Comparison of ENCODE assay signal across 15 cellular contexts in genomic region chr9:6194934-6195333, GRCh38. TPM values are rescaled to one million over a fixed set of nuclear protein-coding genes. Genes with fewer than 3 reads are reported as not detected.
A peak's percentile ranks its signal among the peaks of the same experiment; 100 is the strongest.
DNase-seq lines count a peak whose midpoint lies in the region; ATAC-seq and TF ChIP-seq lines count a peak whose summit lies in the region.
"Had no signal": no experiment of that assay in that cellular context is flagged by ENCODE, and none has a peak within 500 bp of the region (broad histone marks: within the 10 kb centered on the region; RNA-seq: fewer than 3 reads in every experiment).

No MANE protein-coding gene starts in this region.

- H3K27ac ChIP-seq in Panc1 (ENCODE audit: low read length) = no peak overlapping the region
- H3K27ac ChIP-seq: thyroid gland had no signal

- CTCF ChIA-PET in BJ (lab: Yijun Ruan, JAX) (interaction anchor here (0.8 to 2.5 kb wide), 5 partner anchors 11 to 123 kb away, joined by 3 to 9 read pairs (median 4); no protein-coding TSS in a partner anchor), Panc1 (lab: Charles Lee) (no interaction called here)

- TF ChIP-seq CTCF in BJ (IDR thresholded peaks at IDR 0.05; ENCODE audit: insufficient read depth, low read depth, low read length) = peak; percentile 25; the same call in 1 of the 2 replicates
- TF ChIP-seq CTCF in GM12874 (IDR thresholded peaks at IDR 0.05; ENCODE audit: insufficient read depth, low read depth, low read length) = peak; percentile 55
- 0 out of 2 replicates have a peak, but pooled peaks have one; percentile 7 for TF ChIP-seq CTCF in Panc1 (IDR thresholded peaks at IDR 0.05)
- peak; percentile 21 for TF ChIP-seq CTCF in foreskin fibroblast (IDR thresholded peaks at IDR 0.05; ENCODE audit: low read depth, low read length)

- DNase-seq in BJ (ENCODE audit: low read depth) = no peak
- no peak for DNase-seq in Panc1 (ENCODE audit: low read depth, low spot score)
- no peak for DNase-seq in foreskin fibroblast
- DNase-seq in GM03348 (ENCODE audit: low spot score) = no peak
- no peak for DNase-seq in NCI-H1105 (lab: John Stamatoyannopoulos, UW)
- no peak for DNase-seq in activated CD8-positive, alpha-beta memory T cell treated with anti-CD3 and anti-CD28 coated beads, Interleukin-2, amount 50 U/mL, for 4 hours
- no peak for DNase-seq in NCI-H1417 (lab: John Stamatoyannopoulos, UW)
- DNase-seq: activated CD4-positive, alpha-beta T cell treated with anti-CD3 and anti-CD28 coated beads for 1 hour; HCEC 1CT; hippocampal formation; NCI-H146; SW 1271 had no signal

- POLR2A ChIA-PET in BJ (lab: Charles Lee) = no interaction called here
- POLR2A ChIA-PET in Panc1 (lab: Charles Lee) = no interaction called here

- BruUV-seq in Panc1 (replicated peaks; lab: Mats Ljungman, UMichigan) = no TSS peak

- H3K4me1 ChIP-seq in Panc1 (ENCODE audit: control insufficient read depth, insufficient read depth, low read length) = no peaks in the 10 kb centered on the region

- H3K9me3 ChIP-seq in Panc1 (ENCODE audit: control insufficient read depth, insufficient read depth, low read depth, low read length) = no peaks in the 10 kb centered on the region
- H3K9me3 ChIP-seq: thyroid gland had no signal

- H3K4me3 ChIP-seq in BJ (ENCODE audit: low read depth, low read length) (no peak overlapping the region), Panc1 (ENCODE audit: low read depth in 2 of 2, low read length in 2 of 2) (no peak overlapping the region), foreskin fibroblast (ENCODE audit: low read depth in 1 of 2, low read length in 2 of 2) (no peak overlapping the region)
- H3K4me3 ChIP-seq: lung, thyroid gland had no signal

- in situ Hi-C loops in Panc1 (cut with HindIII; ENCODE audit: low pct_unique_long_range_greater_than_20kb, low sequenced_read_pairs) = no loop called here

- no peak for ATAC-seq in Panc1

- intact Hi-C loops in Panc1 (cut with micrococcal nuclease; ENCODE audit: unreplicated experiment) = no loop called here

- H3K27me3 ChIP-seq in BJ (ENCODE audit: control insufficient read depth, insufficient read depth, low read length) (no peaks in the 10 kb centered on the region), Panc1 (ENCODE audit: control insufficient read depth, insufficient read depth, low read length) (no peaks in the 10 kb centered on the region)
- H3K27me3 ChIP-seq: thyroid gland had no signal

- no peaks in the 10 kb centered on the region for H3K36me3 ChIP-seq in BJ (ENCODE audit: control insufficient read depth, insufficient read depth, low read length)
- no peaks in the 10 kb centered on the region for H3K36me3 ChIP-seq in Panc1 (ENCODE audit: control insufficient read depth, insufficient read depth, low read length)
- H3K36me3 ChIP-seq: thyroid gland had no signal

RNA-seq across cellular contexts. Expression of gene IL33, which starts 20.7 kb away (rescaled TPM):
- not detected in 2 replicates for polyA plus RNA-seq in BJ (2011; rRNA removed)
- not detected in 2 replicates for polyA minus RNA-seq in BJ (2011; rRNA and poly(A)+ RNA removed)
- not detected for total RNA-seq in Panc1 (2021; ENCODE audit: unreplicated experiment)
- polyA plus RNA-seq in Panc1 (2012; ENCODE audit: insufficient read length) = not detected
